Comparison of ENCODE assay signal across 1 cellular context in the genomic region with DNA sequence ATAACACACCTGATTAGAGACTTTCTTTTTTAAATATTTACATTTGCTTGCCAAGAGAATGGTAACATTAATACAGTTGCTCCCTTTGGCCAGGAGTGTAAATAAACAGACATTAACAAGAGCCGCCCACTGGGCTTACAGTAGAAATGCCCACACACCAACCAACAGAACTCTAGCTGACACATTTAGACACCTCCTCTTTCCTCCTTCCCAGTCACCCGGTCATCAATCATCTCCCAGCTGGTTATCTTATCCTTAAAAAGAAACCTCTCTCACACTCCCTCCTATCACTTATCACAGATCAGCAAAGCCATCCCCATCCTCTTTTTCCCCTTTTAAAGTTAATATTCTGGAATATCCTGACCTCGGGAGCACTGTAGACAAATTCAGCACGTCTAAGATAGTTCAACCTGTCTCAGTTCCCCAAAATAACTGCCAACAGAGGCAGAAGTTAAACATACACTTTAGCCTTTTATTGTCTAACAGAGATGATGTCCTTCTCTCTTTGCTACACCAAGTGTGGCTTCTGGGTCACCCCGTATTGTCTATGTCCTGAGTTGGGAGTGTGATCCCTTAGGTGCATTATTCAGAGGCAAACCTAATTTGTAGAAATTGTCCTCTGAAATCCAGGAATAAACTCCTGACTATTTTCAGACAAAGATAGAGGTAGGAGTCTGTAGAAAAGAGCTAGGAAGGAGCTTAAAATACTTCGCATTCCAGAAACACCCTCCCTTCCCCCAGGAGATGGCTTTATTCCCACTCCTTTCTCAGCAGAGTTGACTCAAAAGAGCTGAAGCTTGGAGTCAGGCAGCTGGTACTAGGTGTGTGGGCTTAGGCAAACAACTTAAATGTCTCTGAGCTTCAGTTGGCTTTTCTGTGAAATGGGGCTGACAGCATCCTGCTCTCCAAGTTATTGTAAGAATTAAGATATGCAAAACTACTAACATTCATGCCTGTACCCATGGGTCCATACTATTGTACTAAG.
TF ChIP-seq lines count a peak whose summit lies in the region.

No MANE protein-coding gene starts in this region.

TF ChIP-seq in HEK293, 187 proteins besides CTCF, POLR2A, EP300 and RAD21 (continued from another document):
- no peak for TF ChIP-seq ZNF350 (tag by site-specific recombination; IDR thresholded peaks at IDR 0.05)
- TF ChIP-seq KLF16 (tag by site-specific recombination; IDR thresholded peaks at IDR 0.05): no peak
- TF ChIP-seq ZNF416 (tag by site-specific recombination; IDR thresholded peaks at IDR 0.05): no peak
